8 cellular contexts compared by ENCODE assay signal in the genomic region with DNA sequence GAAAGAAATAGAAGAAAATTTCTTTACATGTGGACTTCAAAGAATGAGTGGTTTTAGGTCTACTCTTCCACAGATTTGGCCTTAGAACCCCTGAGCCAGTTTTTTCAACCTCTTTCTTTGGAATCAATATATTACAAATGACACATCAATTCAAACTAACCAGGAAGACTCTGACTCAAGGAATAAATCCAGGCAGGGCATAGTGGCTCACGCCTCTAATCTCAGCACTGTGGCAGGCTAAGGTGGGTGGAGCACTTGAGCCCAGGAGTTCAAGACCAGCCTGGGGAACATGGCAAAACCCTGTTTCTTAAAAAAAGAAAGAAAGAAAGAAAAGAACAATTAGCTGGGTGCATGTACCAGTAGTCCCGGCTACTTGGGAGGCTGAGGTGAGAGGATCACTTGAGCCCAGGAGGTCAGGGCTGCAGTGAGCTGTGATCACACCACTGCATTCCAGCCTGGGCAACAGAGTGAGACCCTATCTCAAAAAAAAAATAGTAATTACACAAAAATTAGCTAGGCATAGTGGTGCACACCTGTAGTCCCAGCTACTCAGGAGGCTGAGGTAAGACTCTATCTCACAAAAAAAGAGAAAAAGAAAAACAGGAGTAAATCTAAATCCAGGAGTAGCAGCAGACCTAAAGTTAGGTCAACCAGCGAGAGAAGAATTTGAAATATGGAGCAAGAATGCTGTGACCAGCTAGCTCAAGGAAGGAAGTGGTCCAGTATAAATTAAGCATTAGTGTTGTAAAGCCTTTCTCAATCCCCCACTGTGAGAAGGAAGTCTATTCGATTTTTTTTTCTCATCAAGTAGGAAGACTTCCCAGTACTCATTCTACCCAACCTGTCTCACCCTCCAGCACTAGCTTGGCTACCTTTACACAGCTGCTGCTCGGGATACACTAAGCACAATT. TPM values are rescaled to one million over a fixed set of nuclear protein-coding genes. Genes with fewer than 3 reads are reported as not detected.
DNase-seq lines count a peak whose midpoint lies in the region; ATAC-seq, FAIRE-seq and TF ChIP-seq lines count a peak whose summit lies in the region.

No MANE protein-coding gene starts in this region.

- peak in 1 of 2 donors; percentile 43 for TF ChIP-seq EP300 in tibial nerve (IDR thresholded peaks at IDR 0.05)

- no peak for ATAC-seq in activated CD8-positive, alpha-beta memory T cell treated with anti-CD3 and anti-CD28 coated beads, Interleukin-2, amount 10 ng/mL, durations not matched to agents 7 days and 5 days
- ATAC-seq in right lobe of liver, result no peak
- ATAC-seq in HG03442 (IDR thresholded peaks at IDR 0.05; ENCODE audit: unreplicated experiment), result no peak

- 55% methylated on average over 5 of the region's 5 CpGs for WGBS in right lobe of liver (ENCODE audit: insufficient coverage, low coverage, low lambda C conversion rate, missing lambda C conversion rate)
- 43 to 55% methylated on average over 5 of the region's 5 CpGs for WGBS in tibial nerve, 2 donors

- no peaks in the 10 kb centered on the region for H3K36me3 ChIP-seq in astrocyte (ENCODE audit: insufficient read depth, low read length)
- H3K36me3 ChIP-seq in right lobe of liver, result no peaks in the 10 kb centered on the region
- peaks cover 0 to 3% (median 0%) of the 10 kb centered on the region in 3 donors for H3K36me3 ChIP-seq in tibial nerve

- DNase-seq in activated CD8-positive, alpha-beta memory T cell treated with anti-CD3 and anti-CD28 coated beads, Interleukin-2, amount 10 ng/mL, durations not matched to agents 7 days and 5 days, result no peak
- DNase-seq in activated CD8-positive, alpha-beta memory T cell treated with anti-CD3 and anti-CD28 coated beads, Interleukin-2, amount 50 U/mL, for 4 hours, result no peak
- DNase-seq in astrocyte (ENCODE audit: low read depth) (peak; percentile 73), right lobe of liver (no peak), tibial nerve (ENCODE audit: low spot score in 2 of 2) (no peak), erythroblast (lab: John Stamatoyannopoulos, UW) (no peak)
- no peak for DNase-seq in stimulated activated CD4-positive, alpha-beta T cell treated with anti-CD3 and anti-CD28 coated beads, Interleukin-15, amount 100 ng/mL, for 24 hours

- no peak overlapping the region for H3K27ac Mint-ChIP-seq in activated CD8-positive, alpha-beta memory T cell treated with anti-CD3 and anti-CD28 coated beads, Interleukin-2, amount 10 ng/mL, durations not matched to agents 7 days and 5 days
- peak overlapping the region; percentile 77 for H3K27ac Mint-ChIP-seq in astrocyte (ENCODE audit: unreplicated experiment)

- H3K4me3 Mint-ChIP-seq in activated CD8-positive, alpha-beta memory T cell treated with anti-CD3 and anti-CD28 coated beads, Interleukin-2, amount 10 ng/mL, durations not matched to agents 7 days and 5 days, result peak overlapping the region; percentile 68
- peak overlapping the region; percentile 97 for H3K4me3 Mint-ChIP-seq in astrocyte (ENCODE audit: unreplicated experiment)

- no peak overlapping the region for H2AFZ ChIP-seq in astrocyte (ENCODE audit: low read depth, low read length)

- peaks cover 2% of the 10 kb centered on the region for H3K36me3 Mint-ChIP-seq in activated CD8-positive, alpha-beta memory T cell treated with anti-CD3 and anti-CD28 coated beads, Interleukin-2, amount 10 ng/mL, durations not matched to agents 7 days and 5 days
- no peaks in the 10 kb centered on the region for H3K36me3 Mint-ChIP-seq in astrocyte (ENCODE audit: low read depth, unreplicated experiment)

- no peak for FAIRE-seq in astrocyte (lab: Jason Lieb, UNC)

- H3K27me3 ChIP-seq in astrocyte (ENCODE audit: insufficient read depth, low read length) (no peaks in the 10 kb centered on the region), right lobe of liver (no peaks in the 10 kb centered on the region), tibial nerve (no peaks in the 10 kb centered on the region)

- H3K4me1 Mint-ChIP-seq in activated CD8-positive, alpha-beta memory T cell treated with anti-CD3 and anti-CD28 coated beads, Interleukin-2, amount 10 ng/mL, durations not matched to agents 7 days and 5 days, result peaks cover 19% of the 10 kb centered on the region
- H3K4me1 Mint-ChIP-seq in astrocyte (ENCODE audit: low read depth, unreplicated experiment), result peaks cover 48% of the 10 kb centered on the region

- H3K79me2 ChIP-seq in astrocyte (ENCODE audit: insufficient read depth, low read length), result peaks cover 58% of the 10 kb centered on the region

- H3K4me3 ChIP-seq in astrocyte (ENCODE audit: insufficient read depth, low read depth, low read length), result peak overlapping the region; percentile 70
- H3K4me3 ChIP-seq in right lobe of liver, result peak overlapping the region in 1 of 3 donors; percentile 62
- peak overlapping the region; percentile 43 to 81 (median 51) for H3K4me3 ChIP-seq in tibial nerve

- CTCF ChIA-PET in activated CD8-positive, alpha-beta memory T cell treated with anti-CD3 and anti-CD28 coated beads, Interleukin-2, amount 10 ng/mL, durations not matched to agents 7 days and 5 days (lab: Charles Lee), result interaction anchor here (0.7 to 9.2 kb wide), 6 partner anchors 16 to 283 kb away, joined by 3 to 196 read pairs (median 3); partner anchors contain the start of gene PSRC1

- peaks cover 42% of the 10 kb centered on the region for H3K27me3 Mint-ChIP-seq in activated CD8-positive, alpha-beta memory T cell treated with anti-CD3 and anti-CD28 coated beads, Interleukin-2, amount 10 ng/mL, durations not matched to agents 7 days and 5 days
- no peaks in the 10 kb centered on the region for H3K27me3 Mint-ChIP-seq in astrocyte (ENCODE audit: low read depth, unreplicated experiment)

- H3K9me3 ChIP-seq in astrocyte (ENCODE audit: insufficient read depth, low read depth, low read length) (no peaks in the 10 kb centered on the region), right lobe of liver (no peaks in the 10 kb centered on the region), tibial nerve (no peaks in the 10 kb centered on the region)

- TF ChIP-seq CTCF in astrocyte (IDR thresholded peaks at IDR 0.05; ENCODE audit: insufficient read depth, low read depth, low read length) (no peak), right lobe of liver (IDR thresholded peaks at IDR 0.05) (no peak), tibial nerve (IDR thresholded peaks at IDR 0.05) (no peak)

- peak overlapping the region; percentile 75 for H3K9ac ChIP-seq in astrocyte (ENCODE audit: low read length)

- peak overlapping the region; percentile 94 for H3K4me2 ChIP-seq in astrocyte (ENCODE audit: low read length)

- intact Hi-C loops in right lobe of liver (cut with DNase I), result loop anchor here in 1 of 2 donors (5.0 kb wide), 1 partner anchor 134 kb away; no protein-coding TSS in a partner anchor

- H3K4me1 ChIP-seq in astrocyte (ENCODE audit: insufficient read depth, low read length) (peaks cover 55% of the 10 kb centered on the region), right lobe of liver (peaks cover 0 to 47% (median 6%) of the 10 kb centered on the region in 4 donors), tibial nerve (peaks cover 0 to 76% (median 50%) of the 10 kb centered on the region in 4 donors)

- H3K9me3 Mint-ChIP-seq in activated CD8-positive, alpha-beta memory T cell treated with anti-CD3 and anti-CD28 coated beads, Interleukin-2, amount 10 ng/mL, durations not matched to agents 7 days and 5 days (ENCODE audit: low read depth), result no peaks in the 10 kb centered on the region
- no peaks in the 10 kb centered on the region for H3K9me3 Mint-ChIP-seq in astrocyte (ENCODE audit: unreplicated experiment)

- H3K27ac ChIP-seq in astrocyte (ENCODE audit: low read depth, low read length), result peak overlapping the region; percentile 29
- peak overlapping the region in 2 of 3 donors; percentile 5 to 59 for H3K27ac ChIP-seq in right lobe of liver
- H3K27ac ChIP-seq in tibial nerve, result peak overlapping the region; percentile 77 to 93 (median 86)

- H4K20me1 ChIP-seq in astrocyte (ENCODE audit: insufficient read depth, low read length), result no peaks in the 10 kb centered on the region

- no peak for TF ChIP-seq POLR2A in right lobe of liver (IDR thresholded peaks at IDR 0.05)
- no peak for TF ChIP-seq POLR2A in tibial nerve (IDR thresholded peaks at IDR 0.05)
- TF ChIP-seq POLR2A in erythroblast (IDR thresholded peaks at IDR 0.05; ENCODE audit: low read length), result no peak

RNA-seq across cellular contexts. Expression of gene SORT1, which starts 1.9 kb away (rescaled TPM):
- total RNA-seq in activated CD8-positive, alpha-beta memory T cell treated with anti-CD3 and anti-CD28 coated beads, Interleukin-2, amount 10 ng/mL, durations not matched to agents 7 days and 5 days, result 1 to 10 TPM; 5.3 to 8.5 TPM
- 135 and 138 TPM in 2 replicates for total RNA-seq in astrocyte
- 10 to 100 TPM in 3 of 6 experiments, 1 to 10 TPM in 3; 3.2 to 30.3 (median 13.7) TPM for total RNA-seq in right lobe of liver
- total RNA-seq in tibial nerve, result 100 to 1,000 TPM; 145 to 199 (median 189) TPM

RNA-seq across cellular contexts. Expression of gene PSMA5, which starts 30.4 kb away (rescaled TPM):
- total RNA-seq in activated CD8-positive, alpha-beta memory T cell treated with anti-CD3 and anti-CD28 coated beads, Interleukin-2, amount 10 ng/mL, durations not matched to agents 7 days and 5 days, result 100 to 1,000 TPM; 178 to 211 TPM
- total RNA-seq in astrocyte, result 143 and 148 TPM in 2 replicates
- 10 to 100 TPM; 38.8 to 83.5 (median 61.1) TPM for total RNA-seq in right lobe of liver
- total RNA-seq in tibial nerve, result 10 to 100 TPM; 20.5 to 28.8 (median 24.9) TPM

Comparison
In these comparisons a context has a peak if more than half of its experiments do, and no peak if none do; other contexts are left out.
1. H3K27ac ChIP-seq: peak in every context shown above with its lines; median percentile 86 in tibial nerve; 32 in right lobe of liver; 29 in astrocyte.